1 cellular context compared by ENCODE assay signal in the genomic region with DNA sequence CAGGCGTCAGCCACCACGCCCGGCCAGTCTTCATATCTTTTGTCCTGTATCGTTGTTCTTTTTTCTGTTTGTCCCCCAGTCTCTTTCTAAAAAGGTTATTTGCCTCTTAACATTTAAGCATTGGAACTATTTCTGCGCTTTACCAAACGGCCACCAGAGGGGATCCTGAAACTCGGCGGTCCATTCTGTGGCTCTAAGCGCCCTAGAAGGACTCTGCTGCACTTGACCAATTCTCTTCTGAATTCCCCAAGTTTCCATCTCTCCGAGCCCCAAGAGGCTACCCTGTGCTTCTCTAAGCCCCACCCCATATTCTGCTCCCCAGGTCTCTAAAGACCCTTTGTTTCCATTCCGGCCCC.
TF ChIP-seq lines count a peak whose summit lies in the region.

No MANE protein-coding gene starts in this region.

TF ChIP-seq in K562, 482 proteins besides CTCF, POLR2A, EP300 and RAD21:
- TF ChIP-seq, protein P1, sequence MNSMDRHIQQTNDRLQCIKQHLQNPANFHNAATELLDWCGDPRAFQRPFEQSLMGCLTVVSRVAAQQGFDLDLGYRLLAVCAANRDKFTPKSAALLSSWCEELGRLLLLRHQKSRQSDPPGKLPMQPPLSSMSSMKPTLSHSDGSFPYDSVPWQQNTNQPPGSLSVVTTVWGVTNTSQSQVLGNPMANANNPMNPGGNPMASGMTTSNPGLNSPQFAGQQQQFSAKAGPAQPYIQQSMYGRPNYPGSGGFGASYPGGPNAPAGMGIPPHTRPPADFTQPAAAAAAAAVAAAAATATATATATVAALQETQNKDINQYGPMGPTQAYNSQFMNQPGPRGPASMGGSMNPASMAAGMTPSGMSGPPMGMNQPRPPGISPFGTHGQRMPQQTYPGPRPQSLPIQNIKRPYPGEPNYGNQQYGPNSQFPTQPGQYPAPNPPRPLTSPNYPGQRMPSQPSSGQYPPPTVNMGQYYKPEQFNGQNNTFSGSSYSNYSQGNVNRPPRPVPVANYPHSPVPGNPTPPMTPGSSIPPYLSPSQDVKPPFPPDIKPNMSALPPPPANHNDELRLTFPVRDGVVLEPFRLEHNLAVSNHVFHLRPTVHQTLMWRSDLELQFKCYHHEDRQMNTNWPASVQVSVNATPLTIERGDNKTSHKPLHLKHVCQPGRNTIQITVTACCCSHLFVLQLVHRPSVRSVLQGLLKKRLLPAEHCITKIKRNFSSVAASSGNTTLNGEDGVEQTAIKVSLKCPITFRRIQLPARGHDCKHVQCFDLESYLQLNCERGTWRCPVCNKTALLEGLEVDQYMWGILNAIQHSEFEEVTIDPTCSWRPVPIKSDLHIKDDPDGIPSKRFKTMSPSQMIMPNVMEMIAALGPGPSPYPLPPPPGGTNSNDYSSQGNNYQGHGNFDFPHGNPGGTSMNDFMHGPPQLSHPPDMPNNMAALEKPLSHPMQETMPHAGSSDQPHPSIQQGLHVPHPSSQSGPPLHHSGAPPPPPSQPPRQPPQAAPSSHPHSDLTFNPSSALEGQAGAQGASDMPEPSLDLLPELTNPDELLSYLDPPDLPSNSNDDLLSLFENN (IDR thresholded peaks at IDR 0.05; ENCODE audit: low read depth in 2 of 2, low read length in 2 of 2), result no peak
- no peak for TF ChIP-seq TARDBP (IDR thresholded peaks at IDR 0.05)
- no peak for TF ChIP-seq THRAP3 (IDR thresholded peaks at IDR 0.05; ENCODE audit: borderline replicate concordance)
- no peak for TF ChIP-seq CREBBP (IDR thresholded peaks at IDR 0.05; ENCODE audit: low read depth, low read length)
- TF ChIP-seq KAT2B (IDR thresholded peaks at IDR 0.05; ENCODE audit: low read depth, low read length), result no peak
- TF ChIP-seq ZNF134 (CRISPR knock-in tag; conservative IDR thresholded peaks at IDR 0.05), result no peak
